In the genomic region with DNA sequence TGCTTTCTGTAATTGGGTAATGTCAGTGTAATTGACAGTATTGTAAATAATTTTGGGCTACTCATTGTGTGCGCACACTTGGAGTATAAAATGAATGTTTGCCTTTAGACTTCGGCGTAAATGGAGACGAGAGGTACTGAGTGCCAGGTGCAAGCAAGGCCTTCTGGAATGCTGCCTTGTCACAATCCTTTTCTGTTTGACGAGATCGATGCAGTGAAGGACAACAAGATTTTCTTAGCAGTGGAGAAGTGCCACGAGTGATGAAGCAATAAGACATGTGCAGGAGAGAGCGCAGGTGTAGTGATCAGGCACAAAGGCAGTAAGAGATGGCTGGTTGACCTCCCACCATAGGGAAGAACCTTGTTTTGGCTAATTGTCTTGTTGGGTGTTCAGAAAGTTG, we compare ENCODE assay signal across 14 cellular contexts.
DNase-seq lines count a peak whose midpoint lies in the region; ATAC-seq and TF ChIP-seq lines count a peak whose summit lies in the region.
"Had no signal": no experiment of that assay in that cellular context is flagged by ENCODE, and none has a peak within 500 bp of the region (broad histone marks: within the 10 kb centered on the region; RNA-seq: fewer than 3 reads in every experiment).

No MANE protein-coding gene starts in this region.

- H3K27ac ChIP-seq in body of pancreas (peak overlapping the region in 2 of 4 donors; percentile 19 to 59), right lobe of liver (no peak overlapping the region)
- H3K27ac ChIP-seq in effector memory CD4-positive, alpha-beta T cell (ENCODE audit: insufficient read depth, low read length, poor library complexity, severe bottlenecking): no peak overlapping the region
- H3K27ac ChIP-seq: gastroesophageal sphincter, thyroid gland had no signal

- no TSS peak for BruUV-seq in Caco-2 (replicated peaks; lab: Mats Ljungman, UMichigan)

- peaks cover 6% of the 10 kb centered on the region for H3K36me3 Mint-ChIP-seq in Caco-2 (ENCODE audit: insufficient read depth, unreplicated experiment)

- H3K27me3 ChIP-seq in Caco-2 (replicated peaks; ENCODE audit: control insufficient read depth, insufficient read depth, low read length) (no peaks in the 10 kb centered on the region), body of pancreas (no peaks in the 10 kb centered on the region), right lobe of liver (no peaks in the 10 kb centered on the region)
- H3K27me3 ChIP-seq in effector memory CD4-positive, alpha-beta T cell (replicated peaks; ENCODE audit: control insufficient read depth, insufficient read depth, low read length, poor library complexity, severe bottlenecking): no peaks in the 10 kb centered on the region
- H3K27me3 ChIP-seq: gastroesophageal sphincter, thyroid gland had no signal

- H3K4me3 Mint-ChIP-seq in Caco-2 (ENCODE audit: unreplicated experiment): no peak overlapping the region
- H3K4me3 Mint-ChIP-seq: central memory CD8-positive, alpha-beta T cell; immature natural killer cell had no signal

- no peaks in the 10 kb centered on the region for H3K9me3 ChIP-seq in Caco-2
- no peaks in the 10 kb centered on the region for H3K9me3 ChIP-seq in body of pancreas
- H3K9me3 ChIP-seq in effector memory CD4-positive, alpha-beta T cell (ENCODE audit: control insufficient read depth, low read length): no peaks in the 10 kb centered on the region
- H3K9me3 ChIP-seq in right lobe of liver: no peaks in the 10 kb centered on the region
- H3K9me3 ChIP-seq: gastroesophageal sphincter, thyroid gland had no signal

- H3K4me1 Mint-ChIP-seq in Caco-2 (ENCODE audit: low read depth, unreplicated experiment): peaks cover 42% of the 10 kb centered on the region

- 38 to 39% methylated on average over 8 of the region's 8 CpGs for whole genome bisulfite sequencing in body of pancreas, 2 donors
- WGBS in right lobe of liver (ENCODE audit: insufficient coverage, low coverage, low lambda C conversion rate, missing lambda C conversion rate): 90% methylated on average over 8 of the region's 8 CpGs

- peaks cover 43% of the 10 kb centered on the region for H3K4me1 ChIP-seq in Caco-2
- peaks cover 41% of the 10 kb centered on the region for H3K4me1 ChIP-seq in body of pancreas
- no peaks in the 10 kb centered on the region for H3K4me1 ChIP-seq in effector memory CD4-positive, alpha-beta T cell (ENCODE audit: control insufficient read depth, insufficient read depth, low read length, poor library complexity, severe bottlenecking)
- H3K4me1 ChIP-seq in right lobe of liver: no peaks in the 10 kb centered on the region
- H3K4me1 ChIP-seq: thyroid gland had no signal

- H3K27ac Mint-ChIP-seq in Caco-2 (ENCODE audit: unreplicated experiment): peak overlapping the region; percentile 14

- peak; percentile 51 to 65 for DNase-seq in Caco-2
- peak; percentile 83 for DNase-seq in NCI-H1105 (lab: John Stamatoyannopoulos, UW)
- peak; percentile 15 for DNase-seq in NCI-H2227 treated with DMSO at 0.1 percent for 48 hours (lab: John Stamatoyannopoulos, UW)
- DNase-seq in body of pancreas: peak; percentile 52 to 76 (median 56)
- DNase-seq in AG20443 (ENCODE audit: low spot score): no peak
- DNase-seq in effector memory CD4-positive, alpha-beta T cell: no peak
- DNase-seq in right lobe of liver: no peak
- DNase-seq: immature natural killer cell, thyroid gland had no signal

- no peaks in the 10 kb centered on the region for H3K27me3 Mint-ChIP-seq in Caco-2 (ENCODE audit: insufficient read depth, unreplicated experiment)
- H3K27me3 Mint-ChIP-seq: activated naive CD4-positive, alpha-beta T cell treated with anti-CD3 and anti-CD28 coated beads, Interleukin-2, amount 50 U/mL, for 24 hours; central memory CD8-positive, alpha-beta T cell had no signal

- TF ChIP-seq POLR2A in body of pancreas (IDR thresholded peaks at IDR 0.05) (no peak), right lobe of liver (IDR thresholded peaks at IDR 0.05) (no peak)

- H3K4me3 ChIP-seq in Caco-2 (ENCODE audit: low read depth, low read length) (no peak overlapping the region), body of pancreas (no peak overlapping the region), right lobe of liver (no peak overlapping the region)
- no peak overlapping the region for H3K4me3 ChIP-seq in effector memory CD4-positive, alpha-beta T cell (ENCODE audit: insufficient read depth, low read depth, low read length, poor library complexity, severe bottlenecking)
- H3K4me3 ChIP-seq: gastroesophageal sphincter, skin epidermis, thyroid gland had no signal

- TF ChIP-seq CTCF in Caco-2 (IDR thresholded peaks at IDR 0.05; ENCODE audit: insufficient read depth in 1 of 2, low read depth in 1 of 2, low read length in 1 of 2, severe bottlenecking in 1 of 2, unreplicated experiment in 1 of 2): no peak
- TF ChIP-seq CTCF in body of pancreas (IDR thresholded peaks at IDR 0.05): no peak
- no peak for TF ChIP-seq CTCF in right lobe of liver (IDR thresholded peaks at IDR 0.05)

- intact Hi-C loops in Caco-2 (cut with micrococcal nuclease; ENCODE audit: unreplicated experiment) (no loop called here), body of pancreas (cut with DNase I) (no loop called here), right lobe of liver (cut with DNase I) (no loop called here)

- POLR2A ChIA-PET in Caco-2 (lab: Charles Lee): no interaction called here

- CTCF ChIA-PET in Caco-2 (lab: Charles Lee): interaction anchor here (1.2 kb wide), 2 partner anchors 14 to 68 kb away, joined by 3 to 4 read pairs; a partner anchor contains a TSS

- ATAC-seq in body of pancreas (peak; percentile 92), HG02610 (IDR thresholded peaks at IDR 0.05; ENCODE audit: unreplicated experiment) (no peak), right lobe of liver (no peak)
- ATAC-seq: gastroesophageal sphincter had no signal

- no peaks in the 10 kb centered on the region for H3K36me3 ChIP-seq in Caco-2 (ENCODE audit: control insufficient read depth, insufficient read depth, low read length)
- H3K36me3 ChIP-seq in body of pancreas (replicated peaks in 1 of 2; ENCODE audit: insufficient read depth in 1 of 2, low read depth in 2 of 2): no peaks in the 10 kb centered on the region
- peaks cover 4% of the 10 kb centered on the region for H3K36me3 ChIP-seq in effector memory CD4-positive, alpha-beta T cell (ENCODE audit: control insufficient read depth, insufficient read depth, low read length)
- no peaks in the 10 kb centered on the region for H3K36me3 ChIP-seq in right lobe of liver
- H3K36me3 ChIP-seq: gastroesophageal sphincter, thyroid gland had no signal

- no peaks in the 10 kb centered on the region for H3K9me3 Mint-ChIP-seq in Caco-2 (ENCODE audit: unreplicated experiment)
- H3K9me3 Mint-ChIP-seq: activated naive CD4-positive, alpha-beta T cell treated with anti-CD3 and anti-CD28 coated beads, Interleukin-2, amount 50 U/mL, for 24 hours; central memory CD8-positive, alpha-beta T cell; immature natural killer cell had no signal

Comparison
In these comparisons a context has a peak if more than half of its experiments do, and no peak if none do; other contexts are left out.
1. DNase-seq: peak in Caco-2 (2 of 2), NCI-H1105 (single experiment), NCI-H2227 treated with DMSO at 0.1 percent for 48 hours (single experiment) and body of pancreas (4 of 4); none in AG20443 (single experiment), effector memory CD4-positive, alpha-beta T cell (0 of 3) and right lobe of liver (0 of 3).